In genomic region chr6:42781811-42782688, GRCh38 we compare ENCODE assay signal across 1 cellular context.
A peak's percentile ranks its signal among the peaks of the same experiment; 100 is the strongest.
TF ChIP-seq lines count a peak whose summit lies in the region.

BICRAL (plus strand) TSS chr6:42782052; CDS start chr6:42822023, 39,971 bp downstream.

TF ChIP-seq in HepG2, 621 proteins besides CTCF, POLR2A, EP300 and RAD21 (continued from another document):
- no peak for TF ChIP-seq DZIP1 (CRISPR knock-in tag; IDR thresholded peaks at IDR 0.05)
- TF ChIP-seq SNAPC4 (CRISPR knock-in tag; IDR thresholded peaks at IDR 0.05): peak; percentile 60; the same call in 1 of the 2 replicates
- no peak for TF ChIP-seq NCOR1 (IDR thresholded peaks at IDR 0.05; ENCODE audit: borderline replicate concordance, low read length)
- 0 out of 2 replicates have a peak, but pooled peaks have one; percentile 9 for TF ChIP-seq SAP130 (CRISPR knock-in tag; IDR thresholded peaks at IDR 0.05; ENCODE audit: low read depth)
- TF ChIP-seq PCBP2 (optimal IDR thresholded peaks at IDR 0.05; ENCODE audit: low read depth, low read length, poor library complexity, severe bottlenecking): no peak
- no peak for TF ChIP-seq EEA1 (CRISPR knock-in tag; IDR thresholded peaks at IDR 0.05; ENCODE audit: borderline replicate concordance)
- TF ChIP-seq CBX1 (IDR thresholded peaks at IDR 0.05; ENCODE audit: low read depth): no peak
- TF ChIP-seq GFI1 (CRISPR knock-in tag; IDR thresholded peaks at IDR 0.05; ENCODE audit: borderline replicate concordance): 0 out of 2 replicates have a peak, but pooled peaks have one; percentile 18
- TF ChIP-seq JDP2 (CRISPR knock-in tag; IDR thresholded peaks at IDR 0.05; ENCODE audit: borderline replicate concordance): peak; percentile 4; the same call in 1 of the 2 replicates
